Comparison of ENCODE assay signal across 8 cellular contexts in genomic region chr17:81702934-81703746, GRCh38. TPM values are rescaled to one million over a fixed set of nuclear protein-coding genes. Genes with fewer than 3 reads are reported as not detected.
DNase-seq lines count a peak whose midpoint lies in the region; ATAC-seq, FAIRE-seq and TF ChIP-seq lines count a peak whose summit lies in the region.

Gene MRPL12, plus strand, starts transcription at chr17:81703367. Its CDS starts 135 bp downstream, at chr17:81703502.

- H3K27ac ChIP-seq in keratinocyte (ENCODE audit: control insufficient read depth, insufficient read depth, low read length), result peak within 1 kb of the TSS; percentile 91

- peak within 1 kb of the TSS; percentile 91 for H3K4me3 Mint-ChIP-seq in central memory CD8-positive, alpha-beta T cell

- H3K4me2 ChIP-seq in keratinocyte (ENCODE audit: control insufficient read depth, extremely low read depth, insufficient read depth, low read depth, low read length), result peak within 1 kb of the TSS; percentile 95

- H2AFZ ChIP-seq in keratinocyte (ENCODE audit: control insufficient read depth, low read length), result peak within 1 kb of the TSS; percentile 83

- H3K9me3 ChIP-seq in keratinocyte (ENCODE audit: control insufficient read depth, low read depth, low read length), result no peaks in the 10 kb centered on the region

- H3K27ac Mint-ChIP-seq in central memory CD8-positive, alpha-beta T cell (ENCODE audit: low read depth), result peak within 1 kb of the TSS; percentile 95

- peak; percentile 98 for DNase-seq in AG08396 (ENCODE audit: low spot score)
- DNase-seq in NCI-H345 treated with DMSO at 0.1 percent for 48 hours (lab: John Stamatoyannopoulos, UW; ENCODE audit: unreplicated experiment), result peak; percentile 88
- DNase-seq in central memory CD8-positive, alpha-beta T cell (ENCODE audit: low spot score in 2 of 2), result peak; percentile 71 to 78
- DNase-seq in keratinocyte (ENCODE audit: low read depth, low spot score), result no peak
- peak; percentile 78 to 86 (median 79) for DNase-seq in stimulated activated CD4-positive, alpha-beta T cell treated with anti-CD3 and anti-CD28 coated beads, Interleukin-12 subunit alpha, Interleukin-12 subunit beta, amount 100 ng/mL, for 48 hours (ENCODE audit: low read depth in 2 of 3, low spot score in 1 of 3)

- no peaks in the 10 kb centered on the region for H3K27me3 Mint-ChIP-seq in central memory CD8-positive, alpha-beta T cell

- TF ChIP-seq CTCF in keratinocyte (optimal IDR thresholded peaks at IDR 0.05 in 1 of 3, IDR thresholded peaks at IDR 0.05 in 1 of 3, conservative IDR thresholded peaks at IDR 0.05 in 1 of 3; ENCODE audit: extremely low read depth in 1 of 3, insufficient read depth in 2 of 3, low read length in 3 of 3), result peak in 2 of 3 experiments; percentile 26 to 30

- H3K9me1 ChIP-seq in keratinocyte (ENCODE audit: control insufficient read depth, extremely low read depth, insufficient read depth, low read length), result no peaks in the 10 kb centered on the region

- no peaks in the 10 kb centered on the region for H3K27me3 ChIP-seq in keratinocyte (ENCODE audit: control insufficient read depth, extremely low read depth, insufficient read depth, low read length)

- peak within 1 kb of the TSS; percentile 67 to 93 (median 88) for H3K4me3 ChIP-seq in keratinocyte (ENCODE audit: control insufficient read depth in 2 of 3, extremely low read depth in 1 of 3, insufficient read depth in 2 of 3, low read depth in 1 of 3, low read length in 3 of 3)

- H3K4me1 Mint-ChIP-seq in central memory CD8-positive, alpha-beta T cell, result peaks cover 34% of the 10 kb centered on the region

- ATAC-seq in GM18909 (IDR thresholded peaks at IDR 0.05; ENCODE audit: poor library complexity, unreplicated experiment) (peak; percentile 80), HG03175 (IDR thresholded peaks at IDR 0.05; ENCODE audit: unreplicated experiment) (peak; percentile 79)
- ATAC-seq in activated CD4-positive, CD25-positive, alpha-beta regulatory T cell treated with anti-CD3 and anti-CD28 coated beads, Interleukin-2, amount 50 U/mL, for 24 hours, result peak; percentile 92 to 93
- ATAC-seq in central memory CD8-positive, alpha-beta T cell (replicated peaks; ENCODE audit: extremely low read depth, poor library complexity, severe bottlenecking), result peak; percentile 89

- H3K4me1 ChIP-seq in keratinocyte (ENCODE audit: control insufficient read depth, extremely low read depth, insufficient read depth, low read length), result peaks cover 19% of the 10 kb centered on the region

- FAIRE-seq in keratinocyte (lab: Jason Lieb, UNC), result peak; percentile 32

- H3K9ac ChIP-seq in keratinocyte (ENCODE audit: control insufficient read depth, extremely low read depth, insufficient read depth, low read length), result peak within 1 kb of the TSS; percentile 97

- peaks cover 65% of the 10 kb centered on the region for H3K79me2 ChIP-seq in keratinocyte (ENCODE audit: control insufficient read depth, insufficient read depth, low read length)

- H4K20me1 ChIP-seq in keratinocyte (ENCODE audit: control insufficient read depth, extremely low read depth, insufficient read depth, low read length), result peaks cover 3% of the 10 kb centered on the region

- H3K36me3 ChIP-seq in keratinocyte (ENCODE audit: control insufficient read depth in 2 of 2, extremely low read depth in 1 of 2, insufficient read depth in 2 of 2, low read length in 2 of 2), result peaks cover 37 to 52% of the 10 kb centered on the region in 2 experiments

- H3K36me3 Mint-ChIP-seq in central memory CD8-positive, alpha-beta T cell (ENCODE audit: insufficient read depth), result peaks cover 44% of the 10 kb centered on the region

- H3K9me3 Mint-ChIP-seq in central memory CD8-positive, alpha-beta T cell, result no peaks in the 10 kb centered on the region

- dilution Hi-C loops in keratinocyte (cut with MboI; ENCODE audit: extremely low pct_ligation_motif_present, low sequenced_read_pairs), result no loop called here

RNA-seq across cellular contexts. Expression of gene MRPL12, which starts in this region (rescaled TPM):
- polyA plus RNA-seq in keratinocyte, result 78.5 to 96.8 TPM (median 84.2 TPM) in 3 replicates
- 24.0 TPM for polyA plus RNA-seq in keratinocyte (2011; ENCODE audit: low read depth)
- 57.8 and 111 TPM in 2 replicates for polyA plus RNA-seq in keratinocyte (2011; cell fraction: cytosol; rRNA removed)
- polyA plus RNA-seq in keratinocyte (2011; cell fraction: nucleus; rRNA removed), result 30.0 and 35.9 TPM in 2 replicates
- 41.1 and 105 TPM in 2 replicates for polyA plus RNA-seq in keratinocyte (2012; ENCODE audit: low replicate concordance)
- 30.5 to 47.6 TPM (median 34.7 TPM) in 3 replicates for polyA minus RNA-seq in keratinocyte
- 64.1 TPM for polyA minus RNA-seq in keratinocyte (2011; cell fraction: cytosol; rRNA and poly(A)+ RNA removed)
- polyA minus RNA-seq in keratinocyte (2011; cell fraction: nucleus; rRNA and poly(A)+ RNA removed), result 11.9 and 17.5 TPM in 2 replicates
